Comparison of ENCODE assay signal across 9 cellular contexts in the genomic region with DNA sequence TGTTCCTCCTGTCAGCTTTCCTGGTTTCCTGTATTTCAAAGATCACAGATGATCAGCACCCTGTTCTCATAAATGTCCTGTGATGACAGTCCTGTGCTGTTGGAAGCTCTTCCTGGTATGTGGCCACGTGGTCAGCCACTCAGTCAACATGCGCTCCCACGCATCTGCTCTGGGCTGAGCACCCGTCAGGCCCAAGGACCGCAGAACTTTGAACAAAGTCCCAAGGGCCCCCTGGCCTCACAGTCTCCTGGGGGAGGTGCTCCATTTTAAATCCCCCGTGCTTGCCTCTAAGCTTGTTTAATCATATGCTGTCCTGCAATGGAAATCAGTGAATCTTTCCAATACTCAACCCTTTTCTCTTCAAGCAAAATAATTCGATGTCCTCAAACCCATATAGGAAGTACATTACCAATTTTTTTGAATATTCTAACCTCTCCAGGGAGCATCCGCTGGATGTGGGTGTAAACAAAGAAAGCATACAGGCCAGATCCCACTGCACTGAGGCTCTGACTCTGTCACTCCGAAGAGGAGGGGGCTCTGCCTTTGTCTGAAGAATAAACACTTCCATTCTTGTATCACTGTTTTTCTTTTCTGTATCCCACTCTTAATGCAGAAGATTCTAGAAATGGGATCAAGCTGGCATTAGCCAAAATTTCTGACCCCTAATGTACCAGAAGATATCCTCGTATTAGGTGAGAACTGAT.
DNase-seq lines count a peak whose midpoint lies in the region; ATAC-seq, FAIRE-seq and TF ChIP-seq lines count a peak whose summit lies in the region.
"Had no signal": no experiment of that assay in that cellular context is flagged by ENCODE, and none has a peak within 500 bp of the region (broad histone marks: within the 10 kb centered on the region; RNA-seq: fewer than 3 reads in every experiment).

No MANE protein-coding gene starts in this region.

- in situ Hi-C loops in GM12878 (cut with MboI), result no loop called here

- H3K9me3 ChIP-seq in GM12878 (replicated peaks; ENCODE audit: control insufficient read depth, insufficient read depth, low read length), result no peaks in the 10 kb centered on the region
- H3K9me3 ChIP-seq: tibial artery had no signal

- H3K9ac ChIP-seq in GM12878 (ENCODE audit: control insufficient read depth, insufficient read depth, low read length), result no peak overlapping the region

- H3K4me2 ChIP-seq in GM12878 (ENCODE audit: control insufficient read depth, insufficient read depth), result no peak overlapping the region

- no peaks in the 10 kb centered on the region; a peak in 1 of 4 replicates for H3K36me3 ChIP-seq in GM12878 (ENCODE audit: control insufficient read depth in 2 of 2, insufficient read depth in 2 of 2, low read length in 1 of 2)

- BruUV-seq in GM12878 (replicated peaks; lab: Mats Ljungman, UMichigan), result no TSS peak

- H3K27me3 ChIP-seq in GM12878 (replicated peaks in 1 of 2; ENCODE audit: control insufficient read depth in 2 of 2, insufficient read depth in 2 of 2, low read length in 1 of 2), result no peaks in the 10 kb centered on the region
- H3K27me3 ChIP-seq: tibial artery had no signal

- no peak for TF ChIP-seq EP300 in GM12878 (IDR thresholded peaks at IDR 0.05; ENCODE audit: borderline replicate concordance in 1 of 2, control insufficient read depth in 1 of 2, low read depth in 2 of 2, low read length in 2 of 2)

- POLR2A ChIA-PET in GM12878 (lab: Charles Lee), result no interaction called here

- SMC1A ChIA-PET in GM12878 (lab: Charles Lee; ENCODE audit: uncharacterized antibody, unreplicated experiment), result interaction anchor here (2.4 kb wide), 1 partner anchor 42 kb away, joined by 5 read pairs; no protein-coding TSS in a partner anchor

- H3K4me3 ChIP-seq in GM12878, result no peak overlapping the region
- H3K4me3 ChIP-seq: tibial artery had no signal

- no peaks in the 10 kb centered on the region for H3K79me2 ChIP-seq in GM12878 (ENCODE audit: control insufficient read depth, insufficient read depth, low read length)

- H4K20me1 ChIP-seq in GM12878 (ENCODE audit: control insufficient read depth, insufficient read depth), result no peaks in the 10 kb centered on the region

- RAD21 ChIA-PET in GM12878 (lab: Charles Lee; ENCODE audit: unreplicated experiment), result no interaction called here

- FAIRE-seq in GM12878 (lab: Jason Lieb, UNC), result no peak

- H2AFZ ChIP-seq in GM12878 (ENCODE audit: control insufficient read depth, low read depth, low read length), result peak overlapping the region; percentile 19; the same call in 1 of the 2 replicates

- ATAC-seq in GM19395 (IDR thresholded peaks at IDR 0.05; ENCODE audit: unreplicated experiment), result peak; percentile 54
- ATAC-seq in HG02938 (IDR thresholded peaks at IDR 0.05; ENCODE audit: unreplicated experiment), result peak; percentile 48
- ATAC-seq in GM12878, result peak; percentile 31; the same call in 1 of the 3 replicates
- peak; percentile 29 for ATAC-seq in sciatic nerve

- no peak overlapping the region for H3K27ac ChIP-seq in GM12878 (ENCODE audit: control insufficient read depth, insufficient read depth)
- H3K27ac ChIP-seq: tibial artery had no signal

- peaks cover 3% of the 10 kb centered on the region for H3K4me1 ChIP-seq in GM12878 (ENCODE audit: control insufficient read depth, insufficient read depth, low read length)

- TF ChIP-seq CTCF in GM12878 (IDR thresholded peaks at IDR 0.05 in 2 of 3, conservative IDR thresholded peaks at IDR 0.05 in 1 of 3; ENCODE audit: control insufficient read depth in 2 of 3, extremely low read depth in 1 of 3, insufficient read depth in 1 of 3, low read depth in 3 of 3, low read length in 3 of 3), result no peak

- no peak for TF ChIP-seq POLR2A in GM12878 (IDR thresholded peaks at IDR 0.05; ENCODE audit: low read depth, low read length)

- WGBS in GM12878 (ENCODE audit: insufficient coverage, insufficient replicate concordance, low lambda C conversion rate, missing lambda C conversion rate), result 38% methylated on average over 10 of the region's 10 CpGs

- DNase-seq in GM12878 (ENCODE audit: low read depth, low spot score), result no peak
- DNase-seq in sciatic nerve (ENCODE audit: low spot score), result no peak
- no peak for DNase-seq in NOMO-1 treated with dmso at 0.1 percent for 144 hours (lab: John Stamatoyannopoulos, UW; ENCODE audit: unreplicated experiment)
- no peak for DNase-seq in superior temporal gyrus (ENCODE audit: extremely low spot score)
- no peak for DNase-seq in kidney glomerular epithelial cell (lab: John Stamatoyannopoulos, UW)
- no peak for DNase-seq in stimulated activated CD4-positive, alpha-beta T cell treated with anti-CD3 and anti-CD28 coated beads, Interleukin-4, amount 100 ng/mL, for 1 hour
- DNase-seq: tibial artery had no signal

- TF ChIP-seq RAD21 in GM12878 (IDR thresholded peaks at IDR 0.05; ENCODE audit: insufficient read depth, low read depth, low read length), result no peak

- intact Hi-C loops in GM12878 (cut with micrococcal nuclease; ENCODE audit: unreplicated experiment), result no loop called here
- intact Hi-C loops in sciatic nerve (cut with DNase I), result no loop called here

- CTCF ChIA-PET in GM12878 (lab: Yijun Ruan, JAX), result interaction anchor here (1.2 kb wide), 1 partner anchor 14 kb away, joined by 3 read pairs; no protein-coding TSS in a partner anchor

TF ChIP-seq in GM12878, 131 proteins besides CTCF, POLR2A, EP300 and RAD21:
- TF ChIP-seq POLR2AphosphoS5 (IDR thresholded peaks at IDR 0.05; ENCODE audit: low read length), result no peak
- TF ChIP-seq SIN3A (IDR thresholded peaks at IDR 0.05; ENCODE audit: low read depth, low read length), result no peak
- peak; percentile 71 for TF ChIP-seq MEF2B (IDR thresholded peaks at IDR 0.05; ENCODE audit: partially characterized antibody, poor library complexity, severe bottlenecking)
- 0 out of 3 replicates have a peak, but pooled peaks of 1 of the 2 experiments have one; percentile 39 for TF ChIP-seq EGR1 (IDR thresholded peaks at IDR 0.05; ENCODE audit: borderline replicate concordance in 1 of 2, low read depth in 2 of 2, low read length in 2 of 2)
- TF ChIP-seq, protein P1, sequence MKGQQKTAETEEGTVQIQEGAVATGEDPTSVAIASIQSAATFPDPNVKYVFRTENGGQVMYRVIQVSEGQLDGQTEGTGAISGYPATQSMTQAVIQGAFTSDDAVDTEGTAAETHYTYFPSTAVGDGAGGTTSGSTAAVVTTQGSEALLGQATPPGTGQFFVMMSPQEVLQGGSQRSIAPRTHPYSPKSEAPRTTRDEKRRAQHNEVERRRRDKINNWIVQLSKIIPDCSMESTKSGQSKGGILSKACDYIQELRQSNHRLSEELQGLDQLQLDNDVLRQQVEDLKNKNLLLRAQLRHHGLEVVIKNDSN (IDR thresholded peaks at IDR 0.05; ENCODE audit: borderline replicate concordance, extremely low read length, insufficient read depth, low read depth, low read length), result peak; percentile 24
- no peak for TF ChIP-seq MXI1 (IDR thresholded peaks at IDR 0.05; ENCODE audit: low read depth, low read length)
- 0 out of 2 replicates have a peak, but pooled peaks have one; percentile 11 for TF ChIP-seq YY1 (IDR thresholded peaks at IDR 0.05; ENCODE audit: low read depth, low read length)
- TF ChIP-seq RAD51 (IDR thresholded peaks at IDR 0.05), result peak; percentile 28; the same call in 1 of the 2 replicates
TF ChIP-seq in GM12878: peak in this region for 5.
